ENCODE assay signal across 1 cellular context in the genomic region with DNA sequence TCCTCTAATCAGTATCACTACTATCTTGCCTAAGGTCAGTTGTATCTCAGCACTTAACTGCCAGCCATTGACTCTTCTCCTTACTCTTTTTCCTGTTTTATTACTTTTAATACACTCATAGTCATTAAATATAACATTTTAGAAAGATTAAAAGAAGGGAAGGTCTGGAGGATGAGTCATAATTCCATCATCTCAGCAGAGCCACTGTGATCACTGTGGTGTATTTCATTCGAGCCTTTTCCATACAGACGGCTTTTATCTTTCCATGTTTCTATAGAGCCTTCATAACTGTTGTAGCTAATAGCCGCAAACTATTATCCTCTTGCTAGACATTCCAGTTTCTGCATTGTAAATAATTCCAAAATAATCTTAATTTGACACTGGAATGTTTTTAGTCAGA.
A peak's percentile ranks its signal among the peaks of the same experiment; 100 is the strongest.
TF ChIP-seq lines count a peak whose summit lies in the region.

No MANE protein-coding gene starts in this region.

TF ChIP-seq in SK-N-SH, 30 proteins besides CTCF, POLR2A, EP300 and RAD21 (continued from another document):
- TF ChIP-seq, protein P1, sequence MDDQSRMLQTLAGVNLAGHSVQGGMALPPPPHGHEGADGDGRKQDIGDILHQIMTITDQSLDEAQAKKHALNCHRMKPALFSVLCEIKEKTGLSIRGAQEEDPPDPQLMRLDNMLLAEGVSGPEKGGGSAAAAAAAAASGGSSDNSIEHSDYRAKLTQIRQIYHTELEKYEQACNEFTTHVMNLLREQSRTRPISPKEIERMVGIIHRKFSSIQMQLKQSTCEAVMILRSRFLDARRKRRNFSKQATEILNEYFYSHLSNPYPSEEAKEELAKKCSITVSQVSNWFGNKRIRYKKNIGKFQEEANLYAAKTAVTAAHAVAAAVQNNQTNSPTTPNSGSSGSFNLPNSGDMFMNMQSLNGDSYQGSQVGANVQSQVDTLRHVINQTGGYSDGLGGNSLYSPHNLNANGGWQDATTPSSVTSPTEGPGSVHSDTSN (IDR thresholded peaks at IDR 0.05), result no peak
- peak; percentile 49; the same call in 1 of the 2 replicates for TF ChIP-seq FOSL2 (IDR thresholded peaks at IDR 0.05; ENCODE audit: borderline replicate concordance, low read depth)
